In genomic region chr1:153572569-153573015, GRCh38 we compare ENCODE assay signal across 8 cellular contexts. TPM values are rescaled to one million over a fixed set of nuclear protein-coding genes. Genes with fewer than 3 reads are reported as not detected.
A peak's percentile ranks its signal among the peaks of the same experiment; 100 is the strongest.
DNase-seq lines count a peak whose midpoint lies in the region; ATAC-seq and TF ChIP-seq lines count a peak whose summit lies in the region.

No MANE protein-coding gene starts in this region.

- WGBS in endodermal cell (ENCODE audit: insufficient coverage in 1 of 2, insufficient read length in 1 of 2), 2 experiments: 36 to 52% methylated on average over 3 of the region's 3 CpGs
- WGBS in mesendoderm (ENCODE audit: extremely low coverage, insufficient coverage, low lambda C conversion rate): no CpG with 5 or more reads among the region's 3 CpGs

- H4K5ac ChIP-seq in mesendoderm (ENCODE audit: low read length): no peak overlapping the region

- H3K79me2 ChIP-seq in DND-41 (ENCODE audit: insufficient read depth, low read length): no peaks in the 10 kb centered on the region
- H3K79me2 ChIP-seq in mesendoderm (ENCODE audit: control insufficient read depth, insufficient read depth, low read length): no peaks in the 10 kb centered on the region

- H3K36me3 ChIP-seq in DND-41 (ENCODE audit: insufficient read depth, low read length): no peaks in the 10 kb centered on the region
- no peaks in the 10 kb centered on the region for H3K36me3 ChIP-seq in endodermal cell (ENCODE audit: control insufficient read depth, insufficient read depth, low read length)
- H3K36me3 ChIP-seq in mesendoderm (ENCODE audit: control insufficient read depth, insufficient read depth, low read length): no peaks in the 10 kb centered on the region

- no peak overlapping the region for H3K9ac ChIP-seq in DND-41 (ENCODE audit: low read depth, low read length)
- no peak overlapping the region for H3K9ac ChIP-seq in endodermal cell (ENCODE audit: extremely low read depth, low read length, poor library complexity, severe bottlenecking)
- H3K9ac ChIP-seq in mesendoderm (ENCODE audit: low read length): no peak overlapping the region

- DNase-seq in DND-41: peak; percentile 28
- peak; percentile 47 for DNase-seq in NCI-H446 treated with DMSO at 0.1 percent for 48 hours (lab: John Stamatoyannopoulos, UW)
- peak; percentile 15 to 39 for DNase-seq in activated CD4-positive, alpha-beta T cell treated with anti-CD3 and anti-CD28 coated beads, Interleukin-2, amount 50 U/mL, for 24 hours (ENCODE audit: low read depth in 1 of 2, low spot score in 1 of 2)
- peak; percentile 90 for DNase-seq in endodermal cell
- peak; percentile 81 for DNase-seq in mesendoderm
- peak; percentile 2 to 42 (median 27) for DNase-seq in stimulated activated naive CD4-positive, alpha-beta T cell (lab: John Stamatoyannopoulos, UW)
- DNase-seq in retina: no peak

- no peaks in the 10 kb centered on the region for H3K79me1 ChIP-seq in mesendoderm (ENCODE audit: low read length)

- no peaks in the 10 kb centered on the region for H3K9me3 ChIP-seq in DND-41 (ENCODE audit: insufficient read depth, low read length, severe bottlenecking)
- peaks cover 8% of the 10 kb centered on the region for H3K9me3 ChIP-seq in endodermal cell (ENCODE audit: control insufficient read depth, low read length)

- H3K36me3 Mint-ChIP-seq in endodermal cell (ENCODE audit: low read depth): peaks cover 3% of the 10 kb centered on the region

- no peak overlapping the region for H2BK15ac ChIP-seq in mesendoderm (replicated peaks; ENCODE audit: low read depth)

- no peak overlapping the region for H3K23ac ChIP-seq in mesendoderm (ENCODE audit: low read length)

- peak; percentile 47; the same call in 2 of the 3 replicates for ATAC-seq in DND-41 (ENCODE audit: insufficient read depth, low read depth)
- ATAC-seq in HG02588 (IDR thresholded peaks at IDR 0.05; ENCODE audit: unreplicated experiment): peak; percentile 59

- H4K20me1 ChIP-seq in DND-41 (ENCODE audit: insufficient read depth, low read length): no peaks in the 10 kb centered on the region

- no peak overlapping the region for H2BK120ac ChIP-seq in mesendoderm (ENCODE audit: low read depth, low read length)

- no peak overlapping the region for H2AK5ac ChIP-seq in mesendoderm (ENCODE audit: low read length)

- H3K9me3 Mint-ChIP-seq in endodermal cell: peaks cover 29% of the 10 kb centered on the region

- no peak overlapping the region for H2AFZ ChIP-seq in DND-41 (ENCODE audit: low read depth, low read length)

- H3K4ac ChIP-seq in mesendoderm (ENCODE audit: low read depth, low read length): no peak overlapping the region

- no peak overlapping the region for H3K4me2 ChIP-seq in DND-41 (ENCODE audit: insufficient read depth, low read length)
- no peak overlapping the region for H3K4me2 ChIP-seq in mesendoderm (ENCODE audit: low read length)

- H3K27ac ChIP-seq in DND-41 (ENCODE audit: low read length): no peak overlapping the region
- H3K27ac ChIP-seq in endodermal cell (ENCODE audit: low read depth, low read length): no peak overlapping the region
- H3K27ac ChIP-seq in mesendoderm (ENCODE audit: low read depth, low read length): no peak overlapping the region

- no peak overlapping the region for H4K8ac ChIP-seq in mesendoderm (ENCODE audit: low read depth, low read length)

- peak; percentile 44 for TF ChIP-seq CTCF in DND-41 (IDR thresholded peaks at IDR 0.05; ENCODE audit: borderline replicate concordance, extremely low read depth, low read length, poor library complexity, severe bottlenecking)
- TF ChIP-seq CTCF in endodermal cell (conservative IDR thresholded peaks at IDR 0.05): peak; percentile 88

- H3K4me1 Mint-ChIP-seq in endodermal cell: peaks cover 22% of the 10 kb centered on the region

- H3K56ac ChIP-seq in mesendoderm (ENCODE audit: low read length): no peak overlapping the region

- H3K4me3 ChIP-seq in DND-41 (ENCODE audit: low read depth in 1 of 2, low read length in 2 of 2) (no peak overlapping the region), endodermal cell (ENCODE audit: low read length) (no peak overlapping the region), mesendoderm (ENCODE audit: low read length) (no peak overlapping the region)

- no peak overlapping the region for H3K27ac Mint-ChIP-seq in endodermal cell

- H3K27me3 Mint-ChIP-seq in endodermal cell (ENCODE audit: insufficient read depth): peaks cover 7% of the 10 kb centered on the region

- no peak overlapping the region for H3K18ac ChIP-seq in mesendoderm (ENCODE audit: low read length)

- no peaks in the 10 kb centered on the region for H3K27me3 ChIP-seq in DND-41 (ENCODE audit: insufficient read depth, low read length, poor library complexity)
- no peaks in the 10 kb centered on the region for H3K27me3 ChIP-seq in endodermal cell (ENCODE audit: control insufficient read depth, insufficient read depth, low read length, poor library complexity, severe bottlenecking)
- no peaks in the 10 kb centered on the region for H3K27me3 ChIP-seq in mesendoderm (ENCODE audit: insufficient read depth, low read length, poor library complexity)

- H3K4me1 ChIP-seq in DND-41 (ENCODE audit: insufficient read depth, low read length) (peaks cover 9% of the 10 kb centered on the region), endodermal cell (ENCODE audit: control insufficient read depth, insufficient read depth, low read length) (peaks cover 4% of the 10 kb centered on the region), mesendoderm (ENCODE audit: control insufficient read depth, low read depth, low read length) (peaks cover 5% of the 10 kb centered on the region)

- H3K4me3 Mint-ChIP-seq in endodermal cell: no peak overlapping the region

- H2BK5ac ChIP-seq in mesendoderm (ENCODE audit: low read length): no peak overlapping the region

RNA-seq across cellular contexts. Expression of gene S100A2, which starts 6.9 kb away (rescaled TPM):
- total RNA-seq in endodermal cell: 1 to 10 TPM in 1 of 2 donors, under 1 TPM in 1; 0.92 to 3.1 TPM
- not detected for polyA plus RNA-seq in endodermal cell (2013, experiment 1 of 2)
- not detected for polyA plus RNA-seq in endodermal cell (2013, experiment 2 of 2)
- polyA plus RNA-seq in mesendoderm (2013, experiment 1 of 2): 1.9 TPM
- 2.1 TPM for polyA plus RNA-seq in mesendoderm (2013, experiment 2 of 2)

RNA-seq across cellular contexts. Expression of gene S100A3, which starts 23.5 kb away (rescaled TPM):
- not detected for total RNA-seq in endodermal cell
- 0.46 TPM for polyA plus RNA-seq in endodermal cell (2013, experiment 1 of 2)
- 0.58 TPM for polyA plus RNA-seq in endodermal cell (2013, experiment 2 of 2)
- polyA plus RNA-seq in mesendoderm (2013, experiment 1 of 2): 0.48 TPM
- polyA plus RNA-seq in mesendoderm (2013, experiment 2 of 2): 0.55 TPM

RNA-seq across cellular contexts. Expression of gene S100A4, which starts 27.0 kb away (rescaled TPM):
- 1 to 10 TPM; 4.9 to 6.2 TPM for total RNA-seq in endodermal cell
- 24.8 TPM for polyA plus RNA-seq in endodermal cell (2013, experiment 1 of 2)
- polyA plus RNA-seq in endodermal cell (2013, experiment 2 of 2): 24.1 TPM
- polyA plus RNA-seq in mesendoderm (2013, experiment 1 of 2): 19.8 TPM
- 20.5 TPM for polyA plus RNA-seq in mesendoderm (2013, experiment 2 of 2)

RNA-seq across cellular contexts. Expression of gene S100A5, which starts 31.9 kb away (rescaled TPM):
- total RNA-seq in endodermal cell: not detected
- polyA plus RNA-seq in endodermal cell (2013, experiment 1 of 2): not detected
- not detected for polyA plus RNA-seq in endodermal cell (2013, experiment 2 of 2)
- polyA plus RNA-seq in mesendoderm (2013, experiment 1 of 2): not detected
- not detected for polyA plus RNA-seq in mesendoderm (2013, experiment 2 of 2)

RNA-seq across cellular contexts. Expression of gene S100A6, which starts 36.8 kb away (rescaled TPM):
- 1 to 10 TPM; 3.7 to 7.5 TPM for total RNA-seq in endodermal cell
- 25.5 TPM for polyA plus RNA-seq in endodermal cell (2013, experiment 1 of 2)
- polyA plus RNA-seq in endodermal cell (2013, experiment 2 of 2): 34.9 TPM
- polyA plus RNA-seq in mesendoderm (2013, experiment 1 of 2): 11.6 TPM
- 10.1 TPM for polyA plus RNA-seq in mesendoderm (2013, experiment 2 of 2)
